ENCODE assay signal across 1 cellular context in the genomic region with DNA sequence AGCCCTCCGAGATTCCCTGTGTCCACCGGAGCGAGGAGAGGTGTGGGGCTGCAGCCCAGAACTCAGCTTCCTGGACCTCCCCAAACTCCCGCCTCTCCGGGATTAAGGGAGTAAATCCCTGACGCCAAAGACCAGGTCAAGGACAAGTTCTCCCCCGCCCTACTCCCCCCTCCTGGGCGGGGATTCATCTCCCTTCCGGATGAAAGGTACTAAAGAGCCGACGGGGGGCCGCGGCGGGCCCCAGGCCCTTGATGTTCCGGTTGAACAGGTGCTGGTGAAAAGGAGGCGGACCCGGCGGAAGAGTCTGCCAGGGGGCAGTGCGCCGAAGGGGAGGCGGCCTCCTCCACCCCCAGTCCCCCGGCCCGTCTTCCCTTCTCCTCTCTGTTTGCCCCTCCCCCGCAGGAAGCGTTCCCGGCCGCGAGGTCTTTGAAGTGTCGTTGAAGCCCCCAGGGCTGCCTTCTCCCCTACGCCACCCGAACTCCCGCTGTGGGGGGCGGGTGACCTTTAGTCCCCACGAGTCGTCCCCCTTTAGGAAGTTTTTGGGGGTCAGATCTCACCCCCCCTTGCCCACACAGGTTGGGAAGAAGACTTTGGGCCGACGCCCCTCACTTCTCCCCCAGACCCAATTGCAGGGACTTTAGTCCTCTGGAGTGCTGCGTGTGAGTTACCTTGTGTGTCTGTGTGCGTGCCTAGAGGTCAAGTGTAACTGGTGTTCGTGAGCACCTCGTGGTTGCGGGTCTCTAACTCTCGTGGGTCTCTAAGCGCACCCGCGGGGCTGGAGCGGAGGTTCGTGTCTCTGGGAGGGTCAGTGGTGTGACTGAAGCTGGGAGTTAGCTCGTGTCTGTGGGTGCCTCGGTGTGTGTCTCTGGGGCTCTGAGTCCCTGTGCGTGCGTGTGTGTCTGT.
TF ChIP-seq lines count a peak whose summit lies in the region.

No MANE protein-coding gene starts in this region.

TF ChIP-seq in HepG2, 621 proteins besides CTCF, POLR2A, EP300 and RAD21 (continued from another document and continues in another):
- TF ChIP-seq, protein P1, sequence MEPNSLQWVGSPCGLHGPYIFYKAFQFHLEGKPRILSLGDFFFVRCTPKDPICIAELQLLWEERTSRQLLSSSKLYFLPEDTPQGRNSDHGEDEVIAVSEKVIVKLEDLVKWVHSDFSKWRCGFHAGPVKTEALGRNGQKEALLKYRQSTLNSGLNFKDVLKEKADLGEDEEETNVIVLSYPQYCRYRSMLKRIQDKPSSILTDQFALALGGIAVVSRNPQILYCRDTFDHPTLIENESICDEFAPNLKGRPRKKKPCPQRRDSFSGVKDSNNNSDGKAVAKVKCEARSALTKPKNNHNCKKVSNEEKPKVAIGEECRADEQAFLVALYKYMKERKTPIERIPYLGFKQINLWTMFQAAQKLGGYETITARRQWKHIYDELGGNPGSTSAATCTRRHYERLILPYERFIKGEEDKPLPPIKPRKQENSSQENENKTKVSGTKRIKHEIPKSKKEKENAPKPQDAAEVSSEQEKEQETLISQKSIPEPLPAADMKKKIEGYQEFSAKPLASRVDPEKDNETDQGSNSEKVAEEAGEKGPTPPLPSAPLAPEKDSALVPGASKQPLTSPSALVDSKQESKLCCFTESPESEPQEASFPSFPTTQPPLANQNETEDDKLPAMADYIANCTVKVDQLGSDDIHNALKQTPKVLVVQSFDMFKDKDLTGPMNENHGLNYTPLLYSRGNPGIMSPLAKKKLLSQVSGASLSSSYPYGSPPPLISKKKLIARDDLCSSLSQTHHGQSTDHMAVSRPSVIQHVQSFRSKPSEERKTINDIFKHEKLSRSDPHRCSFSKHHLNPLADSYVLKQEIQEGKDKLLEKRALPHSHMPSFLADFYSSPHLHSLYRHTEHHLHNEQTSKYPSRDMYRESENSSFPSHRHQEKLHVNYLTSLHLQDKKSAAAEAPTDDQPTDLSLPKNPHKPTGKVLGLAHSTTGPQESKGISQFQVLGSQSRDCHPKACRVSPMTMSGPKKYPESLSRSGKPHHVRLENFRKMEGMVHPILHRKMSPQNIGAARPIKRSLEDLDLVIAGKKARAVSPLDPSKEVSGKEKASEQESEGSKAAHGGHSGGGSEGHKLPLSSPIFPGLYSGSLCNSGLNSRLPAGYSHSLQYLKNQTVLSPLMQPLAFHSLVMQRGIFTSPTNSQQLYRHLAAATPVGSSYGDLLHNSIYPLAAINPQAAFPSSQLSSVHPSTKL (CRISPR knock-in tag; IDR thresholded peaks at IDR 0.05), result peak; percentile 98
- TF ChIP-seq, protein P2, sequence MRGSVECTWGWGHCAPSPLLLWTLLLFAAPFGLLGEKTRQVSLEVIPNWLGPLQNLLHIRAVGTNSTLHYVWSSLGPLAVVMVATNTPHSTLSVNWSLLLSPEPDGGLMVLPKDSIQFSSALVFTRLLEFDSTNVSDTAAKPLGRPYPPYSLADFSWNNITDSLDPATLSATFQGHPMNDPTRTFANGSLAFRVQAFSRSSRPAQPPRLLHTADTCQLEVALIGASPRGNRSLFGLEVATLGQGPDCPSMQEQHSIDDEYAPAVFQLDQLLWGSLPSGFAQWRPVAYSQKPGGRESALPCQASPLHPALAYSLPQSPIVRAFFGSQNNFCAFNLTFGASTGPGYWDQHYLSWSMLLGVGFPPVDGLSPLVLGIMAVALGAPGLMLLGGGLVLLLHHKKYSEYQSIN (CRISPR knock-in tag; IDR thresholded peaks at IDR 0.05; ENCODE audit: borderline replicate concordance), result no peak
- TF ChIP-seq DDIT3 (CRISPR knock-in tag; IDR thresholded peaks at IDR 0.05) (peak; percentile 82; the same call in 1 of the 2 replicates), SIX1 (CRISPR knock-in tag; IDR thresholded peaks at IDR 0.05; ENCODE audit: borderline replicate concordance) (peak; percentile 83; the same call in 1 of the 2 replicates), TP53 (CRISPR knock-in tag; conservative IDR thresholded peaks at IDR 0.05) (0 out of 2 replicates have a peak, but pooled peaks have one; percentile 30), PHF20 (CRISPR knock-in tag; IDR thresholded peaks at IDR 0.05) (peak; percentile 68), ZNF530 (CRISPR knock-in tag; IDR thresholded peaks at IDR 0.05; ENCODE audit: low read depth) (no peak), ZNF749 (CRISPR knock-in tag; IDR thresholded peaks at IDR 0.05; ENCODE audit: borderline replicate concordance) (0 out of 2 replicates have a peak, but pooled peaks have one; percentile 37), ATAD3A (CRISPR knock-in tag; IDR thresholded peaks at IDR 0.05) (no peak), YEATS4 (CRISPR knock-in tag; IDR thresholded peaks at IDR 0.05; ENCODE audit: borderline replicate concordance) (peak; percentile 77), ZNF777 (CRISPR knock-in tag; IDR thresholded peaks at IDR 0.05) (peak; percentile 18; the same call in 1 of the 2 replicates), ZNF746 (CRISPR knock-in tag; IDR thresholded peaks at IDR 0.05) (peak; percentile 100), ARID2 (CRISPR knock-in tag; IDR thresholded peaks at IDR 0.05; ENCODE audit: borderline replicate concordance) (peak; percentile 79; the same call in 1 of the 2 replicates), MTF2 (CRISPR knock-in tag; IDR thresholded peaks at IDR 0.05; ENCODE audit: borderline replicate concordance) (peak; percentile 86; the same call in 1 of the 2 replicates), ZNF616 (CRISPR knock-in tag; IDR thresholded peaks at IDR 0.05; ENCODE audit: low read depth) (0 out of 2 replicates have a peak, but pooled peaks have one; percentile 68), JUN (CRISPR knock-in tag; IDR thresholded peaks at IDR 0.05) (peak; percentile 70; the same call in 1 of the 2 replicates), ZNF34 (CRISPR knock-in tag; IDR thresholded peaks at IDR 0.05; ENCODE audit: borderline replicate concordance) (peak; percentile 91; the same call in 1 of the 2 replicates), ZFP62 (CRISPR knock-in tag; IDR thresholded peaks at IDR 0.05) (no peak), ZNF543 (CRISPR knock-in tag; IDR thresholded peaks at IDR 0.05) (0 out of 2 replicates have a peak, but pooled peaks have one; percentile 38), CEBPG (CRISPR knock-in tag; IDR thresholded peaks at IDR 0.05) (peak; percentile 55; the same call in 1 of the 2 replicates), ZNF383 (CRISPR knock-in tag; IDR thresholded peaks at IDR 0.05; ENCODE audit: borderline replicate concordance) (0 out of 2 replicates have a peak, but pooled peaks have one; percentile 83), CC2D1A (CRISPR knock-in tag; IDR thresholded peaks at IDR 0.05) (peak; percentile 60; the same call in 1 of the 2 replicates), NPAS2 (CRISPR knock-in tag; IDR thresholded peaks at IDR 0.05; ENCODE audit: borderline replicate concordance) (no peak), AKAP8 (CRISPR knock-in tag; IDR thresholded peaks at IDR 0.05) (peak; percentile 94; the same call in 1 of the 2 replicates), ZNF792 (CRISPR knock-in tag; IDR thresholded peaks at IDR 0.05) (peak; percentile 70), JUND (CRISPR knock-in tag; IDR thresholded peaks at IDR 0.05) (no peak), SP2 (CRISPR knock-in tag; IDR thresholded peaks at IDR 0.05) (peak; percentile 29), ZNF580 (CRISPR knock-in tag; IDR thresholded peaks at IDR 0.05; ENCODE audit: borderline replicate concordance, low read depth) (peak; percentile 99), ZNF574 (CRISPR knock-in tag; IDR thresholded peaks at IDR 0.05) (peak; percentile 91), TCF7L2 (IDR thresholded peaks at IDR 0.05; ENCODE audit: low read depth, low read length) (peak; percentile 99), NAIF1 (CRISPR knock-in tag; IDR thresholded peaks at IDR 0.05; ENCODE audit: borderline replicate concordance) (peak; percentile 77), ZNF431 (CRISPR knock-in tag; IDR thresholded peaks at IDR 0.05; ENCODE audit: borderline replicate concordance, low read depth) (peak; percentile 83; the same call in 1 of the 2 replicates), IRX3 (CRISPR knock-in tag; IDR thresholded peaks at IDR 0.05; ENCODE audit: borderline replicate concordance, low read depth) (peak; percentile 62; the same call in 1 of the 2 replicates), ZEB1 (IDR thresholded peaks at IDR 0.05; ENCODE audit: insufficient replicate concordance, low read depth) (peak; percentile 89)
- TF ChIP-seq, protein P3, sequence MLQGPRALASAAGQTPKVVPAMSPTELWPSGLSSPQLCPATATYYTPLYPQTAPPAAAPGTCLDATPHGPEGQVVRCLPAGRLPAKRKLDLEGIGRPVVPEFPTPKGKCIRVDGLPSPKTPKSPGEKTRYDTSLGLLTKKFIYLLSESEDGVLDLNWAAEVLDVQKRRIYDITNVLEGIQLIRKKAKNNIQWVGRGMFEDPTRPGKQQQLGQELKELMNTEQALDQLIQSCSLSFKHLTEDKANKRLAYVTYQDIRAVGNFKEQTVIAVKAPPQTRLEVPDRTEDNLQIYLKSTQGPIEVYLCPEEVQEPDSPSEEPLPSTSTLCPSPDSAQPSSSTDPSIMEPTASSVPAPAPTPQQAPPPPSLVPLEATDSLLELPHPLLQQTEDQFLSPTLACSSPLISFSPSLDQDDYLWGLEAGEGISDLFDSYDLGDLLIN (CRISPR knock-in tag; IDR thresholded peaks at IDR 0.05; ENCODE audit: borderline replicate concordance), result 0 out of 2 replicates have a peak, but pooled peaks have one; percentile 32
- TF ChIP-seq, protein P4, sequence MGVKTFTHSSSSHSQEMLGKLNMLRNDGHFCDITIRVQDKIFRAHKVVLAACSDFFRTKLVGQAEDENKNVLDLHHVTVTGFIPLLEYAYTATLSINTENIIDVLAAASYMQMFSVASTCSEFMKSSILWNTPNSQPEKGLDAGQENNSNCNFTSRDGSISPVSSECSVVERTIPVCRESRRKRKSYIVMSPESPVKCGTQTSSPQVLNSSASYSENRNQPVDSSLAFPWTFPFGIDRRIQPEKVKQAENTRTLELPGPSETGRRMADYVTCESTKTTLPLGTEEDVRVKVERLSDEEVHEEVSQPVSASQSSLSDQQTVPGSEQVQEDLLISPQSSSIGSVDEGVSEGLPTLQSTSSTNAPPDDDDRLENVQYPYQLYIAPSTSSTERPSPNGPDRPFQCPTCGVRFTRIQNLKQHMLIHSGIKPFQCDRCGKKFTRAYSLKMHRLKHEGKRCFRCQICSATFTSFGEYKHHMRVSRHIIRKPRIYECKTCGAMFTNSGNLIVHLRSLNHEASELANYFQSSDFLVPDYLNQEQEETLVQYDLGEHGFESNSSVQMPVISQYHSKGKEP (CRISPR knock-in tag; IDR thresholded peaks at IDR 0.05), result no peak; the same call in none of the 2 replicates
- TF ChIP-seq, protein P5, sequence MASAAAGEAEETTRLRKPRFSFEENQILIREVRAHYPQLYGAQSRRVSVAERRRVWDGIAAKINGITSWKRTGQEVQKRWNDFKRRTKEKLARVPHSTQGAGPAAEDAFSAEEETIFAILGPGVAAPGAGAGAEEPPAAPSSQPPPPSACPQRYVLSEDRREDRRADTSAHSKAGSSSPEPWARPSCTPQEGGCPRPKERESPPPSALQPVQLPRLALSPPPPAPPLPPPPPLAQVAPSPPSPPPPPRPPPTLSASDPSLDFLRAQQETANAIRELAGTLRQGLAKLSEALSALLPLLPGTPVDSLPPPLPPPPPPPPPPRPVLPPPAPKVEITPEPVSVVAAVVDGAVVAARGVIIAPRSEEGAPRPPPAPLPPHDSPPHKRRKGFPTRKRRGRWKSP (CRISPR knock-in tag; IDR thresholded peaks at IDR 0.05), result peak; percentile 96
- TF ChIP-seq, protein P6, sequence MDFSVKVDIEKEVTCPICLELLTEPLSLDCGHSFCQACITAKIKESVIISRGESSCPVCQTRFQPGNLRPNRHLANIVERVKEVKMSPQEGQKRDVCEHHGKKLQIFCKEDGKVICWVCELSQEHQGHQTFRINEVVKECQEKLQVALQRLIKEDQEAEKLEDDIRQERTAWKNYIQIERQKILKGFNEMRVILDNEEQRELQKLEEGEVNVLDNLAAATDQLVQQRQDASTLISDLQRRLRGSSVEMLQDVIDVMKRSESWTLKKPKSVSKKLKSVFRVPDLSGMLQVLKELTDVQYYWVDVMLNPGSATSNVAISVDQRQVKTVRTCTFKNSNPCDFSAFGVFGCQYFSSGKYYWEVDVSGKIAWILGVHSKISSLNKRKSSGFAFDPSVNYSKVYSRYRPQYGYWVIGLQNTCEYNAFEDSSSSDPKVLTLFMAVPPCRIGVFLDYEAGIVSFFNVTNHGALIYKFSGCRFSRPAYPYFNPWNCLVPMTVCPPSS (IDR thresholded peaks at IDR 0.05), result no peak
